1 cellular context compared by ENCODE assay signal in the genomic region with DNA sequence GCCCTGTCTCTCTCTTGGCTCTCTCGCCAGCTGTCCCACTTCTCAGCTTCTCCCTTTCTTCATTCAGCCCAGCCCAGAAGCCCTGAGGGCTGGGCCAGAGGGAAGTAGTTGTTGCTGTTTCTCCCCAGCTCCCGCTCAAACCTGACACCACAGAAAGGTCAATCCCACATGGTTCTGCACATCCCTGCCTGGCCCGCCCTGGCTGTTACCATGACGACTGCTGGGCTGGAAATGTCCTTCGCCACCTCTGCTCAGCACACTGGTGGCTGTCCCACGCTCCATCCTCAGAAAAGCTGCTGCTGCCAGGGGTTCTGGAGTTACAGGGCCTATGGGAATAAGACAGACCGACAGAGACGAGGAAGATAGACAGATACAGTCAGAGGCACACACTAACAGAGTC.
TF ChIP-seq lines count a peak whose summit lies in the region.

No MANE protein-coding gene starts in this region.

TF ChIP-seq in GM23338, 12 proteins besides CTCF, POLR2A, EP300 and RAD21:
- TF ChIP-seq, protein P1, sequence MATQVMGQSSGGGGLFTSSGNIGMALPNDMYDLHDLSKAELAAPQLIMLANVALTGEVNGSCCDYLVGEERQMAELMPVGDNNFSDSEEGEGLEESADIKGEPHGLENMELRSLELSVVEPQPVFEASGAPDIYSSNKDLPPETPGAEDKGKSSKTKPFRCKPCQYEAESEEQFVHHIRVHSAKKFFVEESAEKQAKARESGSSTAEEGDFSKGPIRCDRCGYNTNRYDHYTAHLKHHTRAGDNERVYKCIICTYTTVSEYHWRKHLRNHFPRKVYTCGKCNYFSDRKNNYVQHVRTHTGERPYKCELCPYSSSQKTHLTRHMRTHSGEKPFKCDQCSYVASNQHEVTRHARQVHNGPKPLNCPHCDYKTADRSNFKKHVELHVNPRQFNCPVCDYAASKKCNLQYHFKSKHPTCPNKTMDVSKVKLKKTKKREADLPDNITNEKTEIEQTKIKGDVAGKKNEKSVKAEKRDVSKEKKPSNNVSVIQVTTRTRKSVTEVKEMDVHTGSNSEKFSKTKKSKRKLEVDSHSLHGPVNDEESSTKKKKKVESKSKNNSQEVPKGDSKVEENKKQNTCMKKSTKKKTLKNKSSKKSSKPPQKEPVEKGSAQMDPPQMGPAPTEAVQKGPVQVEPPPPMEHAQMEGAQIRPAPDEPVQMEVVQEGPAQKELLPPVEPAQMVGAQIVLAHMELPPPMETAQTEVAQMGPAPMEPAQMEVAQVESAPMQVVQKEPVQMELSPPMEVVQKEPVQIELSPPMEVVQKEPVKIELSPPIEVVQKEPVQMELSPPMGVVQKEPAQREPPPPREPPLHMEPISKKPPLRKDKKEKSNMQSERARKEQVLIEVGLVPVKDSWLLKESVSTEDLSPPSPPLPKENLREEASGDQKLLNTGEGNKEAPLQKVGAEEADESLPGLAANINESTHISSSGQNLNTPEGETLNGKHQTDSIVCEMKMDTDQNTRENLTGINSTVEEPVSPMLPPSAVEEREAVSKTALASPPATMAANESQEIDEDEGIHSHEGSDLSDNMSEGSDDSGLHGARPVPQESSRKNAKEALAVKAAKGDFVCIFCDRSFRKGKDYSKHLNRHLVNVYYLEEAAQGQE (IDR thresholded peaks at IDR 0.05; ENCODE audit: unreplicated experiment) = no peak
- TF ChIP-seq STAT1 (IDR thresholded peaks at IDR 0.05; ENCODE audit: unreplicated experiment) (no peak), CREB1 (CRISPR knock-in tag; IDR thresholded peaks at IDR 0.05; ENCODE audit: low read depth) (no peak), NANOG (IDR thresholded peaks at IDR 0.05; ENCODE audit: borderline replicate concordance) (no peak), EZH2phosphoT487 (IDR thresholded peaks at IDR 0.05; ENCODE audit: unreplicated experiment) (no peak), POLR2AphosphoS5 (IDR thresholded peaks at IDR 0.05; ENCODE audit: low read depth) (no peak), JUNB (IDR thresholded peaks at IDR 0.05; ENCODE audit: unreplicated experiment) (no peak), ZNF114 (CRISPR knock-in tag; IDR thresholded peaks at IDR 0.05) (no peak), ZNF331 (CRISPR knock-in tag; IDR thresholded peaks at IDR 0.05; ENCODE audit: low read depth) (no peak), EZH2 (IDR thresholded peaks at IDR 0.05; ENCODE audit: low read depth, unreplicated experiment) (no peak)
- TF ChIP-seq, protein P2, sequence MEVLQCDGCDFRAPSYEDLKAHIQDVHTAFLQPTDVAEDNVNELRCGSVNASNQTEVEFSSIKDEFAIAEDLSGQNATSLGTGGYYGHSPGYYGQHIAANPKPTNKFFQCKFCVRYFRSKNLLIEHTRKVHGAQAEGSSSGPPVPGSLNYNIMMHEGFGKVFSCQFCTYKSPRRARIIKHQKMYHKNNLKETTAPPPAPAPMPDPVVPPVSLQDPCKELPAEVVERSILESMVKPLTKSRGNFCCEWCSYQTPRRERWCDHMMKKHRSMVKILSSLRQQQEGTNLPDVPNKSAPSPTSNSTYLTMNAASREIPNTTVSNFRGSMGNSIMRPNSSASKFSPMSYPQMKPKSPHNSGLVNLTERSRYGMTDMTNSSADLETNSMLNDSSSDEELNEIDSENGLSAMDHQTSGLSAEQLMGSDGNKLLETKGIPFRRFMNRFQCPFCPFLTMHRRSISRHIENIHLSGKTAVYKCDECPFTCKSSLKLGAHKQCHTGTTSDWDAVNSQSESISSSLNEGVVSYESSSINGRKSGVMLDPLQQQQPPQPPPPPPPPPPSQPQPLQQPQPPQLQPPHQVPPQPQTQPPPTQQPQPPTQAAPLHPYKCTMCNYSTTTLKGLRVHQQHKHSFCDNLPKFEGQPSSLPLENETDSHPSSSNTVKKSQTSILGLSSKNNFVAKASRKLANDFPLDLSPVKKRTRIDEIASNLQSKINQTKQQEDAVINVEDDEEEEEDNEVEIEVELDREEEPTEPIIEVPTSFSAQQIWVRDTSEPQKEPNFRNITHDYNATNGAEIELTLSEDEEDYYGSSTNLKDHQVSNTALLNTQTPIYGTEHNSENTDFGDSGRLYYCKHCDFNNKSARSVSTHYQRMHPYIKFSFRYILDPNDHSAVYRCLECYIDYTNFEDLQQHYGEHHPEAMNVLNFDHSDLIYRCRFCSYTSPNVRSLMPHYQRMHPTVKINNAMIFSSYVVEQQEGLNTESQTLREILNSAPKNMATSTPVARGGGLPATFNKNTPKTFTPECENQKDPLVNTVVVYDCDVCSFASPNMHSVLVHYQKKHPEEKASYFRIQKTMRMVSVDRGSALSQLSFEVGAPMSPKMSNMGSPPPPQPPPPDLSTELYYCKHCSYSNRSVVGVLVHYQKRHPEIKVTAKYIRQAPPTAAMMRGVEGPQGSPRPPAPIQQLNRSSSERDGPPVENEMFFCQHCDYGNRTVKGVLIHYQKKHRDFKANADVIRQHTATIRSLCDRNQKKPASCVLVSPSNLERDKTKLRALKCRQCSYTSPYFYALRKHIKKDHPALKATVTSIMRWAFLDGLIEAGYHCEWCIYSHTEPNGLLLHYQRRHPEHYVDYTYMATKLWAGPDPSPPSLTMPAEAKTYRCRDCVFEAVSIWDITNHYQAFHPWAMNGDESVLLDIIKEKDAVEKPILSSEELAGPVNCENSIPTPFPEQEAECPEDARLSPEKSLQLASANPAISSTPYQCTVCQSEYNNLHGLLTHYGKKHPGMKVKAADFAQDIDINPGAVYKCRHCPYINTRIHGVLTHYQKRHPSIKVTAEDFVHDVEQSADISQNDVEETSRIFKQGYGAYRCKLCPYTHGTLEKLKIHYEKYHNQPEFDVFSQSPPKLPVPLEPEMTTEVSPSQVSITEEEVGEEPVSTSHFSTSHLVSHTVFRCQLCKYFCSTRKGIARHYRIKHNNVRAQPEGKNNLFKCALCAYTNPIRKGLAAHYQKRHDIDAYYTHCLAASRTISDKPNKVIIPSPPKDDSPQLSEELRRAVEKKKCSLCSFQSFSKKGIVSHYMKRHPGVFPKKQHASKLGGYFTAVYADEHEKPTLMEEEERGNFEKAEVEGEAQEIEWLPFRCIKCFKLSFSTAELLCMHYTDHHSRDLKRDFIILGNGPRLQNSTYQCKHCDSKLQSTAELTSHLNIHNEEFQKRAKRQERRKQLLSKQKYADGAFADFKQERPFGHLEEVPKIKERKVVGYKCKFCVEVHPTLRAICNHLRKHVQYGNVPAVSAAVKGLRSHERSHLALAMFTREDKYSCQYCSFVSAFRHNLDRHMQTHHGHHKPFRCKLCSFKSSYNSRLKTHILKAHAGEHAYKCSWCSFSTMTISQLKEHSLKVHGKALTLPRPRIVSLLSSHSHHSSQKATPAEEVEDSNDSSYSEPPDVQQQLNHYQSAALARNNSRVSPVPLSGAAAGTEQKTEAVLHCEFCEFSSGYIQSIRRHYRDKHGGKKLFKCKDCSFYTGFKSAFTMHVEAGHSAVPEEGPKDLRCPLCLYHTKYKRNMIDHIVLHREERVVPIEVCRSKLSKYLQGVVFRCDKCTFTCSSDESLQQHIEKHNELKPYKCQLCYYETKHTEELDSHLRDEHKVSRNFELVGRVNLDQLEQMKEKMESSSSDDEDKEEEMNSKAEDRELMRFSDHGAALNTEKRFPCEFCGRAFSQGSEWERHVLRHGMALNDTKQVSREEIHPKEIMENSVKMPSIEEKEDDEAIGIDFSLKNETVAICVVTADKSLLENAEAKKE (CRISPR knock-in tag; IDR thresholded peaks at IDR 0.05) = no peak
- TF ChIP-seq, protein P3, sequence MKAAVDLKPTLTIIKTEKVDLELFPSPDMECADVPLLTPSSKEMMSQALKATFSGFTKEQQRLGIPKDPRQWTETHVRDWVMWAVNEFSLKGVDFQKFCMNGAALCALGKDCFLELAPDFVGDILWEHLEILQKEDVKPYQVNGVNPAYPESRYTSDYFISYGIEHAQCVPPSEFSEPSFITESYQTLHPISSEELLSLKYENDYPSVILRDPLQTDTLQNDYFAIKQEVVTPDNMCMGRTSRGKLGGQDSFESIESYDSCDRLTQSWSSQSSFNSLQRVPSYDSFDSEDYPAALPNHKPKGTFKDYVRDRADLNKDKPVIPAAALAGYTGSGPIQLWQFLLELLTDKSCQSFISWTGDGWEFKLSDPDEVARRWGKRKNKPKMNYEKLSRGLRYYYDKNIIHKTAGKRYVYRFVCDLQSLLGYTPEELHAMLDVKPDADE (IDR thresholded peaks at IDR 0.05) = no peak
